21 cellular contexts compared by ENCODE assay signal in the genomic region with DNA sequence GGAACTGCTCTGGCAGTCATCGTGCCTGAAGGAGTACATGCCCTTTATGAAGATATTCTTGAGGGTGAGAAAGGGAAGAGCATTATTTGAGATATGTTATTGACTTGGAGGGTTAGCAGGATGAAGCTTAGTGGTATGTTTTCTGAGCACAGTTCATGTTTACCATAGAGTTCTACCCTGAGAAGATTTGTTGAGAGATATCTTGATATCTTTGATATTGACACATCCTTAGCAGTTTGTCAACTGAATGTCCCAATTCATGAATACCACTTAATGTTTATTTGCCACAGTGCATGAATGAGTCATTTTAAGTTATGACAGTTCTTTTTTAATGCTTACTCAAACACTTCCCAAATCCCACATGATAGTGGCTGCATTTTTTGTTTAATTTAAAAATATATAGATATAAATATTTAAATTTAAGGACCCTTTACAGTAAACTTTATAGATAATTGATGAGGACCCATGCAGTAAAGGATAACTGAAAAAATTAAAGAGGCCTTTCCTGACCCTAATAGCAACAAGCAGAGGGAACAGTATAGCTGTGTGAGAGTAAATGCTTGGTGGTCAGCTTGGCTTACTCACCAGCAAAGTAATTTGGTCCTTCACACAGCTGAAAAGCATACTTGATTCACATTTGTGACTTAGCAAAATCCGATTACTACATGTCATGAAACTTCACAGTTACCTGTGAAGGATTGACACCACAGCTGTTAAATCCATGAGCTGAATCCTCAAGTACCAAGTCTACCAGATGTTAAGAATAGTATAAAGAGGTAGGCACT. TPM values are rescaled to one million over a fixed set of nuclear protein-coding genes. Genes with fewer than 3 reads are reported as not detected.
A peak's percentile ranks its signal among the peaks of the same experiment; 100 is the strongest.
DNase-seq lines count a peak whose midpoint lies in the region; ATAC-seq, FAIRE-seq and TF ChIP-seq lines count a peak whose summit lies in the region.
"Had no signal": no experiment of that assay in that cellular context is flagged by ENCODE, and none has a peak within 500 bp of the region (broad histone marks: within the 10 kb centered on the region; RNA-seq: fewer than 3 reads in every experiment).

No MANE protein-coding gene starts in this region.

- H3K27ac Mint-ChIP-seq in CD4-positive, CD25-positive, alpha-beta regulatory T cell = peak overlapping the region in 2 of 3 donors; percentile 14 to 56
- H3K27ac Mint-ChIP-seq: activated naive CD4-positive, alpha-beta T cell treated with anti-CD3 and anti-CD28 coated beads, Interleukin-2, amount 50 U/mL, for 24 hours; activated T-cell treated with anti-CD3 and anti-CD28 coated beads, Interleukin-2, amount 50 U/mL, for 72 hours had no signal

- FAIRE-seq in bronchial epithelial cell (lab: Jason Lieb, UNC) = no peak
- FAIRE-seq: endometrium had no signal

- H3K36me3 ChIP-seq in CD4-positive, CD25-positive, alpha-beta regulatory T cell (ENCODE audit: control insufficient read depth, insufficient read depth, low read length) = peaks cover 39% of the 10 kb centered on the region
- peaks cover 3% of the 10 kb centered on the region for H3K36me3 ChIP-seq in bronchial epithelial cell (ENCODE audit: control insufficient read depth, insufficient read depth, low read length)

- intact Hi-C loops in sciatic nerve (cut with DNase I) = no loop called here

- TF ChIP-seq CTCF in bronchial epithelial cell (IDR thresholded peaks at IDR 0.05; ENCODE audit: insufficient read depth, low read length, severe bottlenecking) = no peak

- no peak overlapping the region for H3K4me3 ChIP-seq in CD4-positive, CD25-positive, alpha-beta regulatory T cell (ENCODE audit: low read depth, low read length)
- H3K4me3 ChIP-seq in bronchial epithelial cell (ENCODE audit: low read depth, low read length) = no peak overlapping the region
- H3K4me3 ChIP-seq: body of pancreas, coronary artery, transverse colon had no signal

- no peak for ATAC-seq in CD4-positive, CD25-positive, alpha-beta regulatory T cell (ENCODE audit: low read depth in 2 of 2)
- no peak for ATAC-seq in sciatic nerve
- ATAC-seq: activated T-cell treated with anti-CD3 and anti-CD28 coated beads, Interleukin-2, amount 50 U/mL, for 72 hours; body of pancreas; foreskin keratinocyte had no signal

- DNase-seq in CD4-positive, CD25-positive, alpha-beta regulatory T cell = no peak
- DNase-seq in M059J (ENCODE audit: low read depth) (peak; percentile 37), bronchial epithelial cell (ENCODE audit: low read depth) (peak; percentile 18), myocyte (ENCODE audit: low read depth) (peak; percentile 61), activated gamma-delta T cell treated with Interleukin-2 at 50 U/mL for 16 hours (no peak), sciatic nerve (ENCODE audit: low spot score) (no peak), KG1 (lab: John Stamatoyannopoulos, UW) (no peak)
- DNase-seq in stimulated activated CD4-positive, alpha-beta T cell treated with anti-CD3 and anti-CD28 coated beads, Interleukin-4, amount 100 ng/mL, for 4 hours = no peak
- DNase-seq: activated T-cell treated with anti-CD3 and anti-CD28 coated beads, Interleukin-2, amount 50 U/mL, for 72 hours; body of pancreas; COR-L47; DND-41; foreskin keratinocyte; mesendoderm; NCI-H2171 treated with DMSO at 0.1 percent for 48 hours; stimulated activated naive CD4-positive, alpha-beta T cell treated with Interleukin-2 at 50 U/mL for 16 hours; transverse colon had no signal

- H3K9me3 Mint-ChIP-seq in CD4-positive, CD25-positive, alpha-beta regulatory T cell = peaks cover 0 to 1% (median 0%) of the 10 kb centered on the region in 7 donors
- H3K9me3 Mint-ChIP-seq: activated naive CD4-positive, alpha-beta T cell treated with anti-CD3 and anti-CD28 coated beads, Interleukin-2, amount 50 U/mL, for 24 hours; activated T-cell treated with anti-CD3 and anti-CD28 coated beads, Interleukin-2, amount 50 U/mL, for 72 hours had no signal

- H3K4me3 Mint-ChIP-seq in CD4-positive, CD25-positive, alpha-beta regulatory T cell = no peak overlapping the region
- H3K4me3 Mint-ChIP-seq: activated naive CD4-positive, alpha-beta T cell treated with anti-CD3 and anti-CD28 coated beads, Interleukin-2, amount 50 U/mL, for 24 hours; activated T-cell treated with anti-CD3 and anti-CD28 coated beads, Interleukin-2, amount 50 U/mL, for 72 hours; nephron had no signal

- no peaks in the 10 kb centered on the region for H3K9me3 ChIP-seq in CD4-positive, CD25-positive, alpha-beta regulatory T cell (ENCODE audit: control insufficient read depth in 2 of 2, low read length in 2 of 2)
- H3K9me3 ChIP-seq: body of pancreas, transverse colon had no signal

- no peak overlapping the region for H3K27ac ChIP-seq in CD4-positive, CD25-positive, alpha-beta regulatory T cell (ENCODE audit: insufficient read depth, low read length, poor library complexity, severe bottlenecking)
- H3K27ac ChIP-seq: body of pancreas, coronary artery, foreskin keratinocyte, transverse colon had no signal

- H3K4me1 ChIP-seq in CD4-positive, CD25-positive, alpha-beta regulatory T cell (ENCODE audit: control insufficient read depth, insufficient read depth, low read length, poor library complexity, severe bottlenecking) = no peaks in the 10 kb centered on the region
- H3K4me1 ChIP-seq: body of pancreas, foreskin keratinocyte, transverse colon had no signal

- H3K4me1 Mint-ChIP-seq in CD4-positive, CD25-positive, alpha-beta regulatory T cell = peaks cover 11 to 20% (median 16%) of the 10 kb centered on the region in 4 donors
- H3K4me1 Mint-ChIP-seq: nephron had no signal

- no peaks in the 10 kb centered on the region for H3K27me3 ChIP-seq in CD4-positive, CD25-positive, alpha-beta regulatory T cell (ENCODE audit: control insufficient read depth, insufficient read depth, low read length)
- H3K27me3 ChIP-seq in bronchial epithelial cell (ENCODE audit: control insufficient read depth, insufficient read depth, low read length) = no peaks in the 10 kb centered on the region
- H3K27me3 ChIP-seq: body of pancreas, foreskin keratinocyte, transverse colon had no signal

- no peaks in the 10 kb centered on the region for H3K27me3 Mint-ChIP-seq in CD4-positive, CD25-positive, alpha-beta regulatory T cell
- H3K27me3 Mint-ChIP-seq: activated naive CD4-positive, alpha-beta T cell treated with anti-CD3 and anti-CD28 coated beads, Interleukin-2, amount 50 U/mL, for 24 hours had no signal

- H3K36me3 Mint-ChIP-seq in CD4-positive, CD25-positive, alpha-beta regulatory T cell = peaks cover 35% of the 10 kb centered on the region

RNA-seq across cellular contexts. Expression of gene SLC39A9, which starts 25.8 kb away (rescaled TPM):
- total RNA-seq in CD4-positive, CD25-positive, alpha-beta regulatory T cell = 33.1 TPM
- 10 to 100 TPM; 16.4 to 22.4 (median 22.1) TPM for polyA plus RNA-seq in CD4-positive, CD25-positive, alpha-beta regulatory T cell
- total RNA-seq in M059J (2014; rRNA removed; shearing (Covaris generic)) = 87.5 and 108 TPM in 2 replicates
- total RNA-seq in bronchial epithelial cell = 112 and 140 TPM in 2 replicates
- total RNA-seq in myocyte = 52.8 and 60.2 TPM in 2 replicates
- polyA plus RNA-seq in myocyte (2012) = 51.0 TPM
- 45.7 TPM for total RNA-seq in sciatic nerve

RNA-seq across cellular contexts. Expression of gene ERH, which starts 26.2 kb away (rescaled TPM):
- 117 TPM for total RNA-seq in CD4-positive, CD25-positive, alpha-beta regulatory T cell
- polyA plus RNA-seq in CD4-positive, CD25-positive, alpha-beta regulatory T cell = 10 to 100 TPM; 57.2 to 99.6 (median 73.8) TPM
- 144 and 203 TPM in 2 replicates for total RNA-seq in M059J (2014; rRNA removed; shearing (Covaris generic))
- total RNA-seq in bronchial epithelial cell (91.6 and 242 TPM in 2 replicates), myocyte (70.3 and 71.8 TPM in 2 replicates), sciatic nerve (113 TPM)
- polyA plus RNA-seq in myocyte (2012) = 179 TPM

Comparison
In these comparisons a context has a peak if more than half of its experiments do, and no peak if none do; other contexts are left out.
1. DNase-seq: peak in M059J (single experiment), bronchial epithelial cell (single experiment) and myocyte (single experiment); none in CD4-positive, CD25-positive, alpha-beta regulatory T cell (0 of 3), activated gamma-delta T cell treated with Interleukin-2 at 50 U/mL for 16 hours (single experiment), sciatic nerve (single experiment), stimulated activated CD4-positive, alpha-beta T cell treated with anti-CD3 and anti-CD28 coated beads, Interleukin-4, amount 100 ng/mL, for 4 hours (0 of 2) and KG1 (single experiment).